Comparison of ENCODE assay signal across 1 cellular context in genomic region chrX:48573690-48574269, GRCh38.
TF ChIP-seq lines count a peak whose summit lies in the region.

No MANE protein-coding gene starts in this region.

TF ChIP-seq in HCT116, 20 proteins besides CTCF, POLR2A, EP300 and RAD21:
- TF ChIP-seq ELF1 (IDR thresholded peaks at IDR 0.05; ENCODE audit: borderline replicate concordance, low read depth) (no peak), CBX3 (IDR thresholded peaks at IDR 0.05; ENCODE audit: low read depth) (no peak), POLR2AphosphoS5 (IDR thresholded peaks at IDR 0.05; ENCODE audit: low read depth, low read length) (no peak), ZNF274 (IDR thresholded peaks at IDR 0.05; ENCODE audit: low read depth, low read length) (no peak), EZH2phosphoT487 (IDR thresholded peaks at IDR 0.05; ENCODE audit: borderline replicate concordance) (no peak), SRF (IDR thresholded peaks at IDR 0.05; ENCODE audit: low read depth) (no peak), SIN3A (IDR thresholded peaks at IDR 0.05; ENCODE audit: low read depth) (no peak), REST (IDR thresholded peaks at IDR 0.05; ENCODE audit: low read depth) (no peak), EZH2 (IDR thresholded peaks at IDR 0.05) (no peak), CEBPB (IDR thresholded peaks at IDR 0.05; ENCODE audit: low read depth) (no peak), ZBTB33 (IDR thresholded peaks at IDR 0.05; ENCODE audit: extremely low read depth, insufficient replicate concordance, low read length) (no peak), EGR1 (IDR thresholded peaks at IDR 0.05; ENCODE audit: low read depth) (no peak), TCF7L2 (IDR thresholded peaks at IDR 0.05; ENCODE audit: borderline replicate concordance, extremely low read depth, insufficient read depth, insufficient read length) (no peak), YY1 (IDR thresholded peaks at IDR 0.05; ENCODE audit: extremely low read depth, insufficient replicate concordance, low read depth, low read length) (no peak)
- TF ChIP-seq, protein P1, sequence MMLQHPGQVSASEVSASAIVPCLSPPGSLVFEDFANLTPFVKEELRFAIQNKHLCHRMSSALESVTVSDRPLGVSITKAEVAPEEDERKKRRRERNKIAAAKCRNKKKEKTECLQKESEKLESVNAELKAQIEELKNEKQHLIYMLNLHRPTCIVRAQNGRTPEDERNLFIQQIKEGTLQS (IDR thresholded peaks at IDR 0.05), result no peak
